ENCODE assay signal across 26 cellular contexts in genomic region chr11:118881130-118881717, GRCh38. TPM values are rescaled to one million over a fixed set of nuclear protein-coding genes. Genes with fewer than 3 reads are reported as not detected.
DNase-seq lines count a peak whose midpoint lies in the region; ATAC-seq and TF ChIP-seq lines count a peak whose summit lies in the region.
"Had no signal": no experiment of that assay in that cellular context is flagged by ENCODE, and none has a peak within 500 bp of the region (broad histone marks: within the 10 kb centered on the region; RNA-seq: fewer than 3 reads in every experiment).

No MANE protein-coding gene starts in this region.

- no peak overlapping the region for H3K9ac ChIP-seq in mammary epithelial cell (ENCODE audit: insufficient read depth, low read length)

- CTCF ChIA-PET in mammary epithelial cell (lab: Charles Lee; ENCODE audit: low non-redundant PET), result no interaction called here

- no TSS peak for BruUV-seq in mammary epithelial cell (replicated peaks; lab: Mats Ljungman, UMichigan)

- no peaks in the 10 kb centered on the region for H3K9me3 ChIP-seq in mammary epithelial cell (replicated peaks; ENCODE audit: insufficient read depth, low read length)
- H3K9me3 ChIP-seq: HAP-1, thyroid gland had no signal

- H3K27me3 Mint-ChIP-seq in T-helper 2 cell treated with Interferon-gamma antibody and Interleukin-4, amounts not matched to agents 5 μg/mL and 100 μg/mL, for 36 hours (ENCODE audit: low read depth), result no peaks in the 10 kb centered on the region
- no peaks in the 10 kb centered on the region for H3K27me3 Mint-ChIP-seq in central memory CD8-positive, alpha-beta T cell

- no peaks in the 10 kb centered on the region for H3K36me3 ChIP-seq in mammary epithelial cell (ENCODE audit: insufficient read depth, low read length)
- H3K36me3 ChIP-seq: HAP-1, thyroid gland had no signal

- dilution Hi-C loops in mammary epithelial cell (cut with HindIII; ENCODE audit: low sequenced_read_pairs), result no loop called here

- no peak overlapping the region for H2AFZ ChIP-seq in mammary epithelial cell (ENCODE audit: low read depth, low read length)

- 91% methylated on average over 5 of the region's 5 CpGs for WGBS in mammary epithelial cell (ENCODE audit: low coverage, missing lambda C conversion rate)

- peaks cover 65% of the 10 kb centered on the region for H3K4me1 Mint-ChIP-seq in T-helper 2 cell treated with Interferon-gamma antibody and Interleukin-4, amounts not matched to agents 5 μg/mL and 100 μg/mL, for 36 hours (ENCODE audit: low read depth)
- H3K4me1 Mint-ChIP-seq in central memory CD8-positive, alpha-beta T cell, result peaks cover 70% of the 10 kb centered on the region

- peaks cover 3% of the 10 kb centered on the region for H3K36me3 Mint-ChIP-seq in T-helper 2 cell treated with Interferon-gamma antibody and Interleukin-4, amounts not matched to agents 5 μg/mL and 100 μg/mL, for 36 hours (ENCODE audit: low read depth)
- peaks cover 22% of the 10 kb centered on the region for H3K36me3 Mint-ChIP-seq in central memory CD8-positive, alpha-beta T cell (ENCODE audit: insufficient read depth)
- H3K36me3 Mint-ChIP-seq: activated CD8-positive, alpha-beta memory T cell treated with anti-CD3 and anti-CD28 coated beads, Interleukin-2, amount 10 ng/mL, durations not matched to agents 7 days and 5 days had no signal

- TF ChIP-seq CTCF in mammary epithelial cell (conservative IDR thresholded peaks at IDR 0.05 in 1 of 2, IDR thresholded peaks at IDR 0.05 in 1 of 2; ENCODE audit: extremely low read depth in 1 of 2, insufficient read depth in 1 of 2, low read depth in 1 of 2, low read length in 2 of 2), result no peak

- no peaks in the 10 kb centered on the region for H3K79me2 ChIP-seq in mammary epithelial cell (ENCODE audit: insufficient read depth, low read length)

- peak; percentile 51 for DNase-seq in T-helper 2 cell treated with Interferon-gamma antibody and Interleukin-4, amounts not matched to agents 5 μg/mL and 100 μg/mL, for 36 hours (ENCODE audit: low spot score)
- DNase-seq in T-helper 2 cell (no peak), putamen (ENCODE audit: low spot score) (no peak), mammary epithelial cell (no peak), nucleus accumbens (lab: John Stamatoyannopoulos, UW) (no peak)
- peak; percentile 69 for DNase-seq in stimulated activated CD4-positive, alpha-beta T cell treated with anti-CD3 and anti-CD28 coated beads, Interleukin-15, amount 100 ng/mL, for 24 hours
- DNase-seq in stimulated activated CD4-positive, alpha-beta T cell treated with anti-CD3 and anti-CD28 coated beads, Interleukin-1b, Interleukin-23, amount 100 ng/mL, for 48 hours, result no peak
- DNase-seq in central memory CD8-positive, alpha-beta T cell (ENCODE audit: low spot score in 2 of 2), result no peak
- DNase-seq: activated CD8-positive, alpha-beta memory T cell treated with anti-CD3 and anti-CD28 coated beads, Interleukin-2, amount 10 ng/mL, durations not matched to agents 7 days and 5 days; activated naive CD4-positive, alpha-beta T cell treated with anti-CD3 and anti-CD28 coated beads, Interleukin-2, amount 50 U/mL, for 16 hours; DMS53; foreskin keratinocyte; immature natural killer cell; left ventricle myocardium superior; NCI-H1436; NCI-H510A; stimulated activated naive CD4-positive, alpha-beta T cell; T-helper 9 cell; thyroid gland had no signal

- H3K9me3 Mint-ChIP-seq in T-helper 2 cell treated with Interferon-gamma antibody and Interleukin-4, amounts not matched to agents 5 μg/mL and 100 μg/mL, for 36 hours, result no peaks in the 10 kb centered on the region
- H3K9me3 Mint-ChIP-seq in central memory CD8-positive, alpha-beta T cell, result no peaks in the 10 kb centered on the region
- H3K9me3 Mint-ChIP-seq: immature natural killer cell had no signal

- H3K4me1 ChIP-seq in mammary epithelial cell (ENCODE audit: insufficient read depth, low read length), result peaks cover 12% of the 10 kb centered on the region
- H3K4me1 ChIP-seq: foreskin keratinocyte, HAP-1, thyroid gland had no signal

- no peaks in the 10 kb centered on the region for H4K20me1 ChIP-seq in mammary epithelial cell (ENCODE audit: insufficient read depth, low read length)

- no peak overlapping the region for H3K4me2 ChIP-seq in mammary epithelial cell (ENCODE audit: insufficient read depth, low read depth, low read length)

- no peak overlapping the region for H3K4me3 ChIP-seq in mammary epithelial cell (replicated peaks in 1 of 3; ENCODE audit: insufficient read depth in 1 of 3, low read depth in 2 of 3, low read length in 3 of 3)
- H3K4me3 ChIP-seq: HAP-1, skin epidermis, thyroid gland had no signal

- intact Hi-C loops in mammary epithelial cell (cut with micrococcal nuclease), result no loop called here

- in situ Hi-C loops in mammary epithelial cell (cut with MboI; ENCODE audit: low sequenced_read_pairs in 2 of 2), result no loop called here

- peak overlapping the region; percentile 9 for H3K27ac Mint-ChIP-seq in T-helper 2 cell treated with Interferon-gamma antibody and Interleukin-4, amounts not matched to agents 5 μg/mL and 100 μg/mL, for 36 hours
- H3K27ac Mint-ChIP-seq in central memory CD8-positive, alpha-beta T cell (ENCODE audit: low read depth), result peak overlapping the region; percentile 99
- H3K27ac Mint-ChIP-seq: activated CD8-positive, alpha-beta memory T cell treated with anti-CD3 and anti-CD28 coated beads, Interleukin-2, amount 10 ng/mL, durations not matched to agents 7 days and 5 days had no signal

- peak overlapping the region; percentile 8 for H3K4me3 Mint-ChIP-seq in T-helper 2 cell treated with Interferon-gamma antibody and Interleukin-4, amounts not matched to agents 5 μg/mL and 100 μg/mL, for 36 hours
- no peak overlapping the region for H3K4me3 Mint-ChIP-seq in central memory CD8-positive, alpha-beta T cell
- H3K4me3 Mint-ChIP-seq: activated CD8-positive, alpha-beta memory T cell treated with anti-CD3 and anti-CD28 coated beads, Interleukin-2, amount 10 ng/mL, durations not matched to agents 7 days and 5 days; immature natural killer cell had no signal

- ATAC-seq in central memory CD8-positive, alpha-beta T cell (replicated peaks; ENCODE audit: extremely low read depth, poor library complexity, severe bottlenecking), result no peak
- ATAC-seq: activated CD8-positive, alpha-beta memory T cell treated with anti-CD3 and anti-CD28 coated beads, Interleukin-2, amount 10 ng/mL, durations not matched to agents 7 days and 5 days; foreskin keratinocyte; left ventricle myocardium superior had no signal

- H3K27ac ChIP-seq in mammary epithelial cell (ENCODE audit: insufficient read depth, low read depth, low read length), result no peak overlapping the region
- H3K27ac ChIP-seq: 22Rv1, foreskin keratinocyte, skin epidermis, thyroid gland had no signal

- H3K27me3 ChIP-seq in mammary epithelial cell (ENCODE audit: insufficient read depth, low read length), result no peaks in the 10 kb centered on the region
- H3K27me3 ChIP-seq: thyroid gland had no signal

RNA-seq across cellular contexts. Expression of gene CXCR5, which starts 2.5 kb away (rescaled TPM):
- total RNA-seq in mammary epithelial cell, result not detected
- not detected for polyA plus RNA-seq in mammary epithelial cell
- not detected for polyA minus RNA-seq in mammary epithelial cell
- total RNA-seq: cerebellum, foreskin keratinocyte, left ventricle myocardium superior, MCF 10A, pulmonary artery endothelial cell, SK-MEL-5, thyroid gland had no signal
- polyA plus RNA-seq: foreskin keratinocyte had no signal

RNA-seq across cellular contexts. Expression of gene BCL9L, which starts 44.5 kb away (rescaled TPM):
- 100 to 1,000 TPM in 1 of 2 donors, 10 to 100 TPM in 1; 29.2 to 146 TPM for total RNA-seq in mammary epithelial cell
- 20.5 TPM for polyA plus RNA-seq in mammary epithelial cell
- polyA minus RNA-seq in mammary epithelial cell, result 39.1 TPM

Comparison
In these comparisons a context has a peak if more than half of its experiments do, and no peak if none do; other contexts are left out.
1. DNase-seq: peak in T-helper 2 cell treated with Interferon-gamma antibody and Interleukin-4, amounts not matched to agents 5 μg/mL and 100 μg/mL, for 36 hours (single experiment) and stimulated activated CD4-positive, alpha-beta T cell treated with anti-CD3 and anti-CD28 coated beads, Interleukin-15, amount 100 ng/mL, for 24 hours (single experiment); none in T-helper 2 cell (0 of 5), stimulated activated CD4-positive, alpha-beta T cell treated with anti-CD3 and anti-CD28 coated beads, Interleukin-1b, Interleukin-23, amount 100 ng/mL, for 48 hours (single experiment), central memory CD8-positive, alpha-beta T cell (0 of 2), putamen (single experiment), mammary epithelial cell (single experiment) and nucleus accumbens (0 of 56).